ENCODE assay signal across 1 cellular context in genomic region chr10:7245505-7245904, GRCh38.
TF ChIP-seq lines count a peak whose summit lies in the region.

No MANE protein-coding gene starts in this region.

TF ChIP-seq in GM12878, 131 proteins besides CTCF, POLR2A, EP300 and RAD21:
- TF ChIP-seq CEBPZ (IDR thresholded peaks at IDR 0.05; ENCODE audit: low read depth, low read length) (no peak), PAX8 (IDR thresholded peaks at IDR 0.05) (no peak), SMAD1 (IDR thresholded peaks at IDR 0.05; ENCODE audit: low read depth, partially characterized antibody) (no peak), ZSCAN29 (IDR thresholded peaks at IDR 0.05) (no peak), NRF1 (conservative IDR thresholded peaks at IDR 0.05; ENCODE audit: low read depth, low read length) (no peak), RAD51 (IDR thresholded peaks at IDR 0.05) (no peak), TCF12 (IDR thresholded peaks at IDR 0.05; ENCODE audit: low read depth, low read length) (no peak), SKIL (IDR thresholded peaks at IDR 0.05; ENCODE audit: low read depth, poor library complexity, severe bottlenecking) (no peak), EZH2 (IDR thresholded peaks at IDR 0.05; ENCODE audit: borderline replicate concordance, control insufficient read depth, low read depth, low read length) (no peak), ZBTB4 (CRISPR knock-in tag; IDR thresholded peaks at IDR 0.05) (no peak), SMARCA5 (IDR thresholded peaks at IDR 0.05) (no peak), ZNF274 (IDR thresholded peaks at IDR 0.05; ENCODE audit: insufficient read depth, insufficient read length) (no peak), MYB (IDR thresholded peaks at IDR 0.05; ENCODE audit: borderline replicate concordance, low read depth, low read length) (no peak), NR2C2 (IDR thresholded peaks at IDR 0.05; ENCODE audit: borderline replicate concordance, control insufficient read depth, insufficient read length, low read depth) (no peak), HSF1 (IDR thresholded peaks at IDR 0.05; ENCODE audit: low read depth, low read length) (no peak), RB1 (IDR thresholded peaks at IDR 0.05; ENCODE audit: borderline replicate concordance) (no peak), E2F8 (IDR thresholded peaks at IDR 0.05; ENCODE audit: low read depth, partially characterized antibody) (no peak), SP1 (IDR thresholded peaks at IDR 0.05; ENCODE audit: low read depth, low read length) (no peak)
